Comparison of ENCODE assay signal across 1 cellular context in genomic region chr5:141923443-141924313, GRCh38.
A peak's percentile ranks its signal among the peaks of the same experiment; 100 is the strongest.
TF ChIP-seq lines count a peak whose summit lies in the region.

Gene DELE1 (plus strand): TSS chr5:141923871. CDS start chr5:141923942, 71 bp downstream.

TF ChIP-seq in HepG2, 621 proteins besides CTCF, POLR2A, EP300 and RAD21 (continued from another document and continues in another):
- TF ChIP-seq ZNF788 (CRISPR knock-in tag; IDR thresholded peaks at IDR 0.05; ENCODE audit: borderline replicate concordance) (peak; percentile 51; the same call in 1 of the 2 replicates), BRD4 (CRISPR knock-in tag; IDR thresholded peaks at IDR 0.05) (no peak), KMT2B (CRISPR knock-in tag; IDR thresholded peaks at IDR 0.05) (peak; percentile 88), NKX3-1 (CRISPR knock-in tag; IDR thresholded peaks at IDR 0.05) (no peak), RCOR2 (CRISPR knock-in tag; IDR thresholded peaks at IDR 0.05) (no peak; the same call in 1 of the 2 replicates), ZNF704 (CRISPR knock-in tag; IDR thresholded peaks at IDR 0.05; ENCODE audit: borderline replicate concordance) (no peak; the same call in 1 of the 2 replicates), RARA (CRISPR knock-in tag; IDR thresholded peaks at IDR 0.05) (no peak), CAMTA2 (CRISPR knock-in tag; IDR thresholded peaks at IDR 0.05; ENCODE audit: borderline replicate concordance) (no peak; the same call in 1 of the 2 replicates), ZNF121 (CRISPR knock-in tag; IDR thresholded peaks at IDR 0.05) (no peak), PTBP1 (IDR thresholded peaks at IDR 0.05; ENCODE audit: low read depth, low read length, poor library complexity, severe bottlenecking) (peak; percentile 55), ZBTB34 (CRISPR knock-in tag; IDR thresholded peaks at IDR 0.05) (no peak), PREB (CRISPR knock-in tag; IDR thresholded peaks at IDR 0.05) (no peak), HNRNPL (IDR thresholded peaks at IDR 0.05; ENCODE audit: low read depth, low read length) (0 out of 2 replicates have a peak, but pooled peaks have one; percentile 58), DPF2 (CRISPR knock-in tag; IDR thresholded peaks at IDR 0.05; ENCODE audit: borderline replicate concordance, low read depth) (no peak), TARDBP (CRISPR knock-in tag; IDR thresholded peaks at IDR 0.05) (peak; percentile 78), HOXA5 (CRISPR knock-in tag; IDR thresholded peaks at IDR 0.05) (no peak), SNAPC2 (CRISPR knock-in tag; IDR thresholded peaks at IDR 0.05) (peak; percentile 66; the same call in 1 of the 2 replicates), ZNF513 (CRISPR knock-in tag; conservative IDR thresholded peaks at IDR 0.05) (no peak), DMAP1 (CRISPR knock-in tag; IDR thresholded peaks at IDR 0.05) (peak; percentile 94), HNF1B (CRISPR knock-in tag; IDR thresholded peaks at IDR 0.05) (peak; percentile 93; the same call in 1 of the 2 replicates), ISX (CRISPR knock-in tag; conservative IDR thresholded peaks at IDR 0.05) (no peak), ZKSCAN8 (CRISPR knock-in tag; IDR thresholded peaks at IDR 0.05; ENCODE audit: borderline replicate concordance) (0 out of 2 replicates have a peak, but pooled peaks have one; percentile 22), SAFB2 (CRISPR knock-in tag; IDR thresholded peaks at IDR 0.05; ENCODE audit: borderline replicate concordance, low read depth) (no peak; the same call in 1 of the 2 replicates), YY1 (IDR thresholded peaks at IDR 0.05; ENCODE audit: insufficient read depth, insufficient replicate concordance, low read depth, low read length) (peak; percentile 64), ZNF597 (CRISPR knock-in tag; IDR thresholded peaks at IDR 0.05) (no peak), TCF7 (IDR thresholded peaks at IDR 0.05; ENCODE audit: low read depth) (no peak), ZBTB37 (CRISPR knock-in tag; IDR thresholded peaks at IDR 0.05) (peak; percentile 56; the same call in 1 of the 2 replicates), SIN3A (IDR thresholded peaks at IDR 0.05; ENCODE audit: borderline replicate concordance, low read depth, low read length) (no peak; the same call in 1 of the 2 replicates), ZNF484 (CRISPR knock-in tag; IDR thresholded peaks at IDR 0.05; ENCODE audit: borderline replicate concordance, low read depth) (peak; percentile 63; the same call in 1 of the 2 replicates), ZNF598 (CRISPR knock-in tag; IDR thresholded peaks at IDR 0.05; ENCODE audit: borderline replicate concordance) (peak; percentile 80), ZBTB46 (CRISPR knock-in tag; IDR thresholded peaks at IDR 0.05; ENCODE audit: borderline replicate concordance) (0 out of 2 replicates have a peak, but pooled peaks have one; percentile 80), ESRRA (CRISPR knock-in tag; IDR thresholded peaks at IDR 0.05; ENCODE audit: low read depth) (peak; percentile 83), ZNF562 (CRISPR knock-in tag; IDR thresholded peaks at IDR 0.05; ENCODE audit: borderline replicate concordance) (no peak), FOXO1 (CRISPR knock-in tag; IDR thresholded peaks at IDR 0.05) (no peak), AGO2 (optimal IDR thresholded peaks at IDR 0.05; ENCODE audit: low read depth, low read length) (peak; percentile 85), PHF21A (CRISPR knock-in tag; IDR thresholded peaks at IDR 0.05) (peak; percentile 98), PATZ1 (CRISPR knock-in tag; IDR thresholded peaks at IDR 0.05) (no peak), CBX2 (IDR thresholded peaks at IDR 0.05; ENCODE audit: low read depth, low read length) (no peak), CBX2 (CRISPR knock-in tag; IDR thresholded peaks at IDR 0.05; ENCODE audit: low read depth) (no peak), ZNF644 (CRISPR knock-in tag; IDR thresholded peaks at IDR 0.05; ENCODE audit: low read depth) (no peak), GPBP1L1 (CRISPR knock-in tag; IDR thresholded peaks at IDR 0.05) (no peak), ZNF570 (CRISPR knock-in tag; IDR thresholded peaks at IDR 0.05; ENCODE audit: borderline replicate concordance) (no peak), ZHX1 (CRISPR knock-in tag; IDR thresholded peaks at IDR 0.05; ENCODE audit: low read depth) (peak; percentile 60), ZNF558 (CRISPR knock-in tag; IDR thresholded peaks at IDR 0.05; ENCODE audit: borderline replicate concordance) (no peak), ZNF616 (CRISPR knock-in tag; IDR thresholded peaks at IDR 0.05; ENCODE audit: low read depth) (no peak), ARID2 (CRISPR knock-in tag; IDR thresholded peaks at IDR 0.05; ENCODE audit: borderline replicate concordance) (0 out of 2 replicates have a peak, but pooled peaks have one; percentile 76)
